In the genomic region with DNA sequence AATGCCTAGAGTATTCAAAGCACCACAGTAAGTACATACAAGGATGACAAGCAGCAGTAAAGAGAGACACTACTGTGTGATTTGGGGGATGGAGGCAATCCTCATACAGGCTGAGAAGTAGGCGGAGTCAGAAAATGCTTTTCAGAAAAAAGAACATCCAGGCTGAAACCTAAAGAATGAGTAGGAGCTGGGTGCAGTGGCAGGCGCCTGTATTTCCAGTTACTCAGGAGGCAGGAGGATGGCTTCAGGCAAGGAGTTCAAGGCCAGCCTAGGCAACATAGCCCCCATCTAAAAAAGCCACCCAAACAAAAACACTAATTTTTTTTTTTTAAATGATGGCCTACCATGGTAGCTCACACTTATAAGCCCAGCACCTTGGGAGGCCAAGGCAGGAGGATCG, we compare ENCODE assay signal across 19 cellular contexts. TPM values are rescaled to one million over a fixed set of nuclear protein-coding genes. Genes with fewer than 3 reads are reported as not detected.
DNase-seq lines count a peak whose midpoint lies in the region; ATAC-seq and TF ChIP-seq lines count a peak whose summit lies in the region.
"Had no signal": no experiment of that assay in that cellular context is flagged by ENCODE, and none has a peak within 500 bp of the region (broad histone marks: within the 10 kb centered on the region; RNA-seq: fewer than 3 reads in every experiment).

No MANE protein-coding gene starts in this region.

- no peak overlapping the region for H3K9ac ChIP-seq in smooth muscle cell (ENCODE audit: low read depth)

- in situ Hi-C loops in GM13977 (cut with MboI; ENCODE audit: low pct_unique_long_range_greater_than_20kb, low sequenced_read_pairs, unreplicated experiment), result no loop called here

- no peaks in the 10 kb centered on the region for H3K27me3 ChIP-seq in smooth muscle cell (ENCODE audit: low read depth)
- H3K27me3 ChIP-seq: brain microvascular endothelial cell, upper lobe of left lung had no signal

- H3K4me3 Mint-ChIP-seq in IgD-negative memory B cell, result peak overlapping the region in 2 of 4 donors; percentile 69 to 72

- peak in 1 of 2 donors; percentile 40 for ATAC-seq in activated naive CD4-positive, alpha-beta T cell treated with anti-CD3 and anti-CD28 coated beads, Interleukin-2, amount 50 U/mL, for 72 hours

- TF ChIP-seq CTCF in smooth muscle cell (IDR thresholded peaks at IDR 0.05; ENCODE audit: borderline replicate concordance, insufficient read depth, poor library complexity, severe bottlenecking), result no peak
- TF ChIP-seq CTCF in GM13977 (IDR thresholded peaks at IDR 0.05; ENCODE audit: extremely low read depth, insufficient read depth, missing control alignments), result no peak

- peak overlapping the region; percentile 0 to 2 for H3K27ac Mint-ChIP-seq in activated naive CD4-positive, alpha-beta T cell treated with anti-CD3 and anti-CD28 coated beads, Interleukin-2, amount 50 U/mL, for 72 hours
- peak overlapping the region; percentile 2 to 91 (median 34) for H3K27ac Mint-ChIP-seq in IgD-negative memory B cell
- H3K27ac Mint-ChIP-seq: activated T-helper 2 cell treated with anti-CD3 and anti-CD28 coated beads, Interferon-gamma antibody, Interleukin-2, Interleukin-4, amounts not matched to agents 10 μg/mL and 5 μg/mL and 100 μg/mL, durations not matched to agents 14 hours and 24 hours and 36 hours had no signal

- H3K79me2 ChIP-seq in smooth muscle cell (ENCODE audit: low read depth), result peaks cover 100% of the 10 kb centered on the region

- H3K4me1 ChIP-seq in smooth muscle cell (ENCODE audit: low read depth), result peaks cover 21% of the 10 kb centered on the region

- peaks cover 100% of the 10 kb centered on the region for H4K20me1 ChIP-seq in smooth muscle cell (ENCODE audit: low read depth)

- H3F3A ChIP-seq in smooth muscle cell (ENCODE audit: low read depth), result peaks cover 8% of the 10 kb centered on the region

- no peak for TF ChIP-seq POLR2A in erythroblast (IDR thresholded peaks at IDR 0.05; ENCODE audit: low read length)

- H3K4me2 ChIP-seq in smooth muscle cell, result no peak overlapping the region

- H3K9me3 Mint-ChIP-seq in activated naive CD4-positive, alpha-beta T cell treated with anti-CD3 and anti-CD28 coated beads, Interleukin-2, amount 50 U/mL, for 72 hours, result no peaks in the 10 kb centered on the region
- no peaks in the 10 kb centered on the region for H3K9me3 Mint-ChIP-seq in IgD-negative memory B cell
- H3K9me3 Mint-ChIP-seq: activated T-helper 2 cell treated with anti-CD3 and anti-CD28 coated beads, Interferon-gamma antibody, Interleukin-2, Interleukin-4, amounts not matched to agents 10 μg/mL and 5 μg/mL and 100 μg/mL, durations not matched to agents 14 hours and 24 hours and 36 hours had no signal

- no peaks in the 10 kb centered on the region for H3K36me3 ChIP-seq in smooth muscle cell (ENCODE audit: low read depth)
- H3K36me3 ChIP-seq: brain microvascular endothelial cell, upper lobe of left lung had no signal

- DNase-seq in activated naive CD4-positive, alpha-beta T cell treated with anti-CD3 and anti-CD28 coated beads, Interleukin-2, amount 50 U/mL, for 72 hours (ENCODE audit: low spot score in 2 of 2), result no peak
- no peak for DNase-seq in activated naive CD4-positive, alpha-beta T cell treated with Interleukin-2 at 50 U/mL for 16 hours
- DNase-seq in erythroblast (lab: John Stamatoyannopoulos, UW), result peak; percentile 37 to 56
- DNase-seq in smooth muscle cell (lab: John Stamatoyannopoulos, UW; ENCODE audit: unreplicated experiment), result no peak
- DNase-seq in GM13977 (ENCODE audit: low spot score), result no peak
- no peak for DNase-seq in AG20443 (ENCODE audit: low spot score)
- no peak for DNase-seq in activated gamma-delta T cell (lab: John Stamatoyannopoulos, UW)
- DNase-seq: activated CD4-positive, alpha-beta T cell treated with anti-CD3 and anti-CD28 coated beads for 4 hours; brain microvascular endothelial cell; DMS79 treated with DMSO at 0.1 percent for 48 hours; effector CD8-positive, alpha-beta T cell; foreskin melanocyte; KG1; midbrain; NCI-H69; stimulated activated CD4-positive, alpha-beta T cell treated with anti-CD3 and anti-CD28 coated beads, Interleukin-1b, Interleukin-23, amount 100 ng/mL, for 48 hours; upper lobe of left lung had no signal

- H3K27me3 Mint-ChIP-seq in IgD-negative memory B cell, result no peaks in the 10 kb centered on the region

- 87% methylated on average over 3 of the region's 3 CpGs for WGBS in smooth muscle cell (ENCODE audit: low lambda C conversion rate)

- H3K9me3 ChIP-seq in smooth muscle cell (replicated peaks; ENCODE audit: low read depth), result no peaks in the 10 kb centered on the region
- H3K9me3 ChIP-seq: upper lobe of left lung had no signal

- H3K4me1 Mint-ChIP-seq in IgD-negative memory B cell, result peaks cover 50 to 74% (median 61%) of the 10 kb centered on the region in 3 donors

- peak overlapping the region; percentile 2 for H3K27ac ChIP-seq in smooth muscle cell (ENCODE audit: low read depth)
- H3K27ac ChIP-seq: brain microvascular endothelial cell, upper lobe of left lung had no signal

- H3K36me3 Mint-ChIP-seq in activated naive CD4-positive, alpha-beta T cell treated with anti-CD3 and anti-CD28 coated beads, Interleukin-2, amount 50 U/mL, for 72 hours, result no peaks in the 10 kb centered on the region
- no peaks in the 10 kb centered on the region for H3K36me3 Mint-ChIP-seq in IgD-negative memory B cell

- H2AFZ ChIP-seq in smooth muscle cell (ENCODE audit: low read depth), result no peak overlapping the region

- no peak overlapping the region for H3K4me3 ChIP-seq in smooth muscle cell
- H3K4me3 ChIP-seq: upper lobe of left lung had no signal

RNA-seq across cellular contexts. Expression of a gene that starts 10.3 kb away (rescaled TPM):
- total RNA-seq in activated naive CD4-positive, alpha-beta T cell treated with anti-CD3 and anti-CD28 coated beads, Interleukin-2, amount 50 U/mL, for 72 hours, result 10 to 100 TPM; 74.7 to 87.3 TPM
- polyA plus RNA-seq in IgD-negative memory B cell (16.4 TPM), smooth muscle cell (16.9 and 23.2 TPM in 2 replicates)
- 59.9 and 69.7 TPM in 2 replicates for total RNA-seq in smooth muscle cell

Comparison
In these comparisons a context has a peak if more than half of its experiments do, and no peak if none do; other contexts are left out.
1. DNase-seq: peak in erythroblast (2 of 2); none in activated naive CD4-positive, alpha-beta T cell treated with anti-CD3 and anti-CD28 coated beads, Interleukin-2, amount 50 U/mL, for 72 hours (0 of 2), activated naive CD4-positive, alpha-beta T cell treated with Interleukin-2 at 50 U/mL for 16 hours (single experiment), smooth muscle cell (single experiment), GM13977 (single experiment), AG20443 (single experiment) and activated gamma-delta T cell (single experiment).